8 cellular contexts compared by ENCODE assay signal in the genomic region with DNA sequence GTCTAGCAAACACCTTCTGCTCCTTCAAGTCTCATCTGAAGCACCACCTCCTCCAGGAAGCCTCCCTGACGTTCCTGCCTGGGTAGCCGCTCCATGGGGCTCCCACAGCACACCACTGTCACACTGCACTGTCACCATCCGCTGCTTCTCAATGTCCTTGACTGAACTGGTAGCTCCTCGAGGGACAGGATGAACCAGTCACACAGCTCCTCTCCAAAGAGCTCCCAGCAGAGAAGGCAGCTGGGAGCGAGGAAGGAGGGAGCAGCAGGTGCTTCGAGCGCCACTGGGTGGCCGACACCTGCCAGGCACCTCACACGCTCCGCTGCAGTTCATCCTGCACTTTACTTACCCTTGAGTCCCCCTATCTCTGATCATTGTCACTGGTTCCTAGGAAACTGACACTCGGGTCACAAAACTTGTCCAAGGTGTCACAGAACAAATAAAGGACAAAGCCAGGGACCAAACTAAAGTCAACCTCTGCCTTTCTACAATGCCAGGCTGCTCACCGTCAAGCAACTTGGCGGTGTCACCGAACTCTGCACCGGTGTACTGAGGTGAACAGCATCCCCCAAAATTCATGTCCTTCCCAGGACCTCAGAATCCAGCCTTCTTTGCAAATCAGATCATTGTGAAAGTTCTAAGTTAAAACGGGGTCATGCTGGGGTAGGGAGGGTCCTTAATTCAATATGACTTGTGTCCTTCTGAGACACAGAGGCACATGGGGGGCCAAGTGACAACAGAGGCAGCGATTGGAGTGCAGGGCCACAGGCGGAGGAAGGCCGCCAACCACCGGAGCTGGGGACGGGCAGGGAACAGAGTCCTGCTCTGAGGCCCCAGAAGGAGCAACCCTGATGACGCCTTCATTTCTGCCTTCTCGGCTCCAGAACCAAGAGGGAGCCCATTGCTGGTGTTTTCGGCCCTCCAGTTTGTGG. TPM values are rescaled to one million over a fixed set of nuclear protein-coding genes. Genes with fewer than 3 reads are reported as not detected.
DNase-seq lines count a peak whose midpoint lies in the region; ATAC-seq, FAIRE-seq and TF ChIP-seq lines count a peak whose summit lies in the region.

No MANE protein-coding gene starts in this region.

- H3K4me1 Mint-ChIP-seq in astrocyte (ENCODE audit: low read depth, unreplicated experiment), result peaks cover 31% of the 10 kb centered on the region
- H3K4me1 Mint-ChIP-seq in naive thymus-derived CD4-positive, alpha-beta T cell, result peaks cover 35 to 74% (median 57%) of the 10 kb centered on the region in 7 donors

- H3K9me3 ChIP-seq in astrocyte (ENCODE audit: insufficient read depth, low read depth, low read length), result no peaks in the 10 kb centered on the region
- H3K9me3 ChIP-seq in naive thymus-derived CD4-positive, alpha-beta T cell (ENCODE audit: control insufficient read depth in 2 of 3, low read length in 3 of 3), result no peaks in the 10 kb centered on the region

- H4K20me1 ChIP-seq in astrocyte (ENCODE audit: insufficient read depth, low read length), result no peaks in the 10 kb centered on the region

- no peak for ATAC-seq in naive thymus-derived CD4-positive, alpha-beta T cell

- no peak for TF ChIP-seq CTCF in astrocyte (IDR thresholded peaks at IDR 0.05; ENCODE audit: insufficient read depth, low read depth, low read length)

- H3K36me3 Mint-ChIP-seq in astrocyte (ENCODE audit: low read depth, unreplicated experiment), result peaks cover 7% of the 10 kb centered on the region
- H3K36me3 Mint-ChIP-seq in naive thymus-derived CD4-positive, alpha-beta T cell, result peaks cover 0 to 26% (median 0%) of the 10 kb centered on the region in 5 donors

- peak overlapping the region; percentile 63 for H3K9ac ChIP-seq in astrocyte (ENCODE audit: low read length)

- H3K27ac ChIP-seq in astrocyte (ENCODE audit: low read depth, low read length), result peak overlapping the region; percentile 63
- peak overlapping the region; percentile 61 for H3K27ac ChIP-seq in naive thymus-derived CD4-positive, alpha-beta T cell (ENCODE audit: low read depth, low read length)

- CTCF ChIA-PET in naive thymus-derived CD4-positive, alpha-beta T cell (lab: Charles Lee), result interaction anchor here (1.3 to 5.5 kb wide), 4 partner anchors 11 to 48 kb away, joined by 3 to 61 read pairs (median 17); a partner anchor contains a TSS

- H3K4me2 ChIP-seq in astrocyte (ENCODE audit: low read length), result peak overlapping the region; percentile 76

- POLR2A ChIA-PET in naive thymus-derived CD4-positive, alpha-beta T cell (lab: Charles Lee), result interaction anchor here (0.5 to 19.4 kb wide), 9 partner anchors 8 to 47 kb away, joined by 3 to 552 read pairs (median 9); a partner anchor contains a TSS

- no peaks in the 10 kb centered on the region for H3K79me2 ChIP-seq in astrocyte (ENCODE audit: insufficient read depth, low read length)

- H3K4me1 ChIP-seq in astrocyte (ENCODE audit: insufficient read depth, low read length), result peaks cover 22% of the 10 kb centered on the region
- peaks cover 46 to 58% of the 10 kb centered on the region in 2 donors for H3K4me1 ChIP-seq in naive thymus-derived CD4-positive, alpha-beta T cell (ENCODE audit: control insufficient read depth in 2 of 2, insufficient read depth in 2 of 2, low read length in 2 of 2)

- intact Hi-C loops in naive thymus-derived CD4-positive, alpha-beta T cell (cut with micrococcal nuclease), result loop anchor here in 1 of 2 donors (1.0 kb wide), 1 partner anchor 8 kb away; no protein-coding TSS in a partner anchor

- H3K27ac Mint-ChIP-seq in astrocyte (ENCODE audit: unreplicated experiment), result peak overlapping the region; percentile 97
- peak overlapping the region; percentile 67 to 99 (median 96) for H3K27ac Mint-ChIP-seq in naive thymus-derived CD4-positive, alpha-beta T cell

- H3K9me3 Mint-ChIP-seq in astrocyte (ENCODE audit: unreplicated experiment), result no peaks in the 10 kb centered on the region
- peaks cover 0 to 2% (median 0%) of the 10 kb centered on the region in 11 donors for H3K9me3 Mint-ChIP-seq in naive thymus-derived CD4-positive, alpha-beta T cell

- no peaks in the 10 kb centered on the region for H3K27me3 ChIP-seq in astrocyte (ENCODE audit: insufficient read depth, low read length)
- H3K27me3 ChIP-seq in naive thymus-derived CD4-positive, alpha-beta T cell (ENCODE audit: control insufficient read depth in 2 of 2, insufficient read depth in 2 of 2, low read length in 2 of 2), result no peaks in the 10 kb centered on the region

- DNase-seq in COLO668 (lab: John Stamatoyannopoulos, UW; ENCODE audit: unreplicated experiment), result peak; percentile 56
- DNase-seq in Jurkat, Clone E6-1 (ENCODE audit: low read depth, low spot score), result peak; percentile 28
- no peak for DNase-seq in astrocyte (ENCODE audit: low read depth)
- DNase-seq in naive thymus-derived CD4-positive, alpha-beta T cell, result no peak
- DNase-seq in NCI-H1694 (lab: John Stamatoyannopoulos, UW), result no peak
- no peak for DNase-seq in HuH-7 (ENCODE audit: low spot score)
- no peak for DNase-seq in GDM1 (lab: John Stamatoyannopoulos, UW)
- no peak for DNase-seq in LoVo (ENCODE audit: low spot score)

- peak overlapping the region; percentile 84 for H2AFZ ChIP-seq in astrocyte (ENCODE audit: low read depth, low read length)

- no peak overlapping the region for H3K4me3 Mint-ChIP-seq in astrocyte (ENCODE audit: unreplicated experiment)
- peak overlapping the region in 7 of 10 donors; percentile 52 to 92 (median 75) for H3K4me3 Mint-ChIP-seq in naive thymus-derived CD4-positive, alpha-beta T cell

- no peak for FAIRE-seq in astrocyte (lab: Jason Lieb, UNC)

- H3K27me3 Mint-ChIP-seq in astrocyte (ENCODE audit: low read depth, unreplicated experiment), result no peaks in the 10 kb centered on the region
- H3K27me3 Mint-ChIP-seq in naive thymus-derived CD4-positive, alpha-beta T cell, result no peaks in the 10 kb centered on the region

- no peaks in the 10 kb centered on the region for H3K36me3 ChIP-seq in astrocyte (ENCODE audit: insufficient read depth, low read length)
- H3K36me3 ChIP-seq in naive thymus-derived CD4-positive, alpha-beta T cell (ENCODE audit: control insufficient read depth in 2 of 3, insufficient read depth in 3 of 3, low read length in 3 of 3), result no peaks in the 10 kb centered on the region

- H3K4me3 ChIP-seq in Jurkat, Clone E6-1 (ENCODE audit: low read length), result no peak overlapping the region
- no peak overlapping the region for H3K4me3 ChIP-seq in astrocyte (ENCODE audit: insufficient read depth, low read depth, low read length)
- H3K4me3 ChIP-seq in naive thymus-derived CD4-positive, alpha-beta T cell (ENCODE audit: low read length), result peak overlapping the region; percentile 43

RNA-seq across cellular contexts. Expression of a gene that starts 5.5 kb away (rescaled TPM):
- not detected for polyA plus RNA-seq in Jurkat, Clone E6-1 (2012; ENCODE audit: insufficient read depth, insufficient read length)
- total RNA-seq in astrocyte, result not detected in 2 replicates
- 10 to 100 TPM in 2 of 5 experiments, 1 to 10 TPM in 1, under 1 TPM in 1, not detected in 1; 0.65 to 15.7 (median 8.0) TPM for total RNA-seq in naive thymus-derived CD4-positive, alpha-beta T cell
- not detected for polyA plus RNA-seq in naive thymus-derived CD4-positive, alpha-beta T cell

RNA-seq across cellular contexts. Expression of a gene that starts 21.5 kb away (rescaled TPM):
- 58.2 TPM for polyA plus RNA-seq in Jurkat, Clone E6-1 (2012; ENCODE audit: insufficient read depth, insufficient read length)
- total RNA-seq in astrocyte, result 33.2 and 36.8 TPM in 2 replicates
- total RNA-seq in naive thymus-derived CD4-positive, alpha-beta T cell, result 100 to 1,000 TPM in 2 of 5 experiments, 10 to 100 TPM in 3; 24.8 to 124 (median 73.6) TPM
- 100 to 1,000 TPM; 116 to 160 TPM for polyA plus RNA-seq in naive thymus-derived CD4-positive, alpha-beta T cell

RNA-seq across cellular contexts. Expression of a gene that starts 27.8 kb away (rescaled TPM):
- 10.1 TPM for polyA plus RNA-seq in Jurkat, Clone E6-1 (2012; ENCODE audit: insufficient read depth, insufficient read length)
- total RNA-seq in astrocyte, result 20.9 and 21.2 TPM in 2 replicates
- total RNA-seq in naive thymus-derived CD4-positive, alpha-beta T cell, result 10 to 100 TPM; 18.7 to 45.9 (median 25.0) TPM
- polyA plus RNA-seq in naive thymus-derived CD4-positive, alpha-beta T cell, result 10 to 100 TPM; 69.6 to 80.3 TPM

RNA-seq across cellular contexts. Expression of a gene that starts 47.7 kb away (rescaled TPM):
- 228 TPM for polyA plus RNA-seq in Jurkat, Clone E6-1 (2012; ENCODE audit: insufficient read depth, insufficient read length)
- 258 and 278 TPM in 2 replicates for total RNA-seq in astrocyte
- total RNA-seq in naive thymus-derived CD4-positive, alpha-beta T cell, result 100 to 1,000 TPM; 120 to 187 (median 139) TPM
- polyA plus RNA-seq in naive thymus-derived CD4-positive, alpha-beta T cell, result 100 to 1,000 TPM; 180 to 199 TPM

Comparison
In these comparisons a context has a peak if more than half of its experiments do, and no peak if none do; other contexts are left out.
1. DNase-seq: peak in COLO668 (single experiment) and Jurkat, Clone E6-1 (single experiment); none in astrocyte (single experiment), naive thymus-derived CD4-positive, alpha-beta T cell (0 of 9), NCI-H1694 (single experiment), HuH-7 (single experiment), GDM1 (single experiment) and LoVo (single experiment).